In the genomic region with DNA sequence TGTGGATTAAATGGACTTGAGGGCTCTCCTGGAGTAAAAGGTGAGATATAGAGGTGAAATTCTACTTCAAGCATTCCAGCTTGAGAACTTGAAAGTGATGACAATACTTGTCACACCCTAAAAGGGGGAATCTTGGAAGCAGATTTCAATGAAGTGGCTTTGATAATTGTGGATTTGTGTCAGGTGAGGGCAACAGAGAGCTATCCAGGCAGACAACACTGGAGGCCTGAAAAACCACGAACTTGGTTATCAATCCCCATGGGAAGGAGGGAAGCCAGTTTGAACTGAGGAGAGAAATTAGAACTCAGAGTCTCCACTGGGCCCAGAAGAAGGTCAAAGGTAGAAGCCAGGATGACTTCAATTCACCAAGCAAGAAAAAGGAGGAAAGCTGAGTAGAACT, we compare ENCODE assay signal across 7 cellular contexts.
A peak's percentile ranks its signal among the peaks of the same experiment; 100 is the strongest.
DNase-seq lines count a peak whose midpoint lies in the region; ATAC-seq and TF ChIP-seq lines count a peak whose summit lies in the region.

No MANE protein-coding gene starts in this region.

- DNase-seq in HAP-1 (ENCODE audit: low spot score in 2 of 2) = peak; percentile 14 to 28
- DNase-seq in NCI-H82 treated with DMSO at 0.1 percent for 48 hours (lab: John Stamatoyannopoulos, UW; ENCODE audit: unreplicated experiment) = peak; percentile 34
- peak; percentile 18 to 30 for DNase-seq in fibroblast of lung (ENCODE audit: low read depth in 2 of 2)
- DNase-seq in pons (ENCODE audit: low spot score) = peak; percentile 3
- no peak for DNase-seq in aorta
- DNase-seq in tibial nerve (ENCODE audit: low spot score in 2 of 2) = no peak

- no peak overlapping the region for H3K27ac ChIP-seq in fibroblast of lung (ENCODE audit: insufficient read depth, low read length)
- H3K27ac ChIP-seq in aorta (ENCODE audit: low read depth in 1 of 2, low read length in 2 of 2) = no peak overlapping the region
- H3K27ac ChIP-seq in tibial nerve = no peak overlapping the region

- H3K9me3 ChIP-seq in HAP-1 (no peaks in the 10 kb centered on the region), fibroblast of lung (ENCODE audit: control insufficient read depth, insufficient read depth, low read depth, low read length) (no peaks in the 10 kb centered on the region), aorta (ENCODE audit: control insufficient read depth, low read length) (no peaks in the 10 kb centered on the region), tibial nerve (no peaks in the 10 kb centered on the region)

- in situ Hi-C loops in HAP-1 (cut with MboI; ENCODE audit: low sequenced_read_pairs) = no loop called here

- TF ChIP-seq POLR2A in tibial nerve (IDR thresholded peaks at IDR 0.05) = no peak

- H3K36me3 ChIP-seq in HAP-1 (replicated peaks) (no peaks in the 10 kb centered on the region), fibroblast of lung (ENCODE audit: control insufficient read depth, insufficient read depth, low read length) (no peaks in the 10 kb centered on the region), aorta (ENCODE audit: control insufficient read depth in 1 of 2, insufficient read depth in 2 of 2, low read length in 1 of 2) (no peaks in the 10 kb centered on the region), tibial nerve (no peaks in the 10 kb centered on the region)

- H3K27me3 ChIP-seq in HAP-1 (ENCODE audit: low read depth) = no peaks in the 10 kb centered on the region
- no peaks in the 10 kb centered on the region for H3K27me3 ChIP-seq in fibroblast of lung (ENCODE audit: control insufficient read depth, insufficient read depth, low read length)
- H3K27me3 ChIP-seq in aorta (ENCODE audit: control insufficient read depth in 1 of 2, insufficient read depth in 2 of 2, low read length in 1 of 2) = no peaks in the 10 kb centered on the region
- no peaks in the 10 kb centered on the region for H3K27me3 ChIP-seq in tibial nerve

- ATAC-seq in aorta (ENCODE audit: low FRiP score) = no peak
- ATAC-seq in GM18502 (IDR thresholded peaks at IDR 0.05; ENCODE audit: poor library complexity, unreplicated experiment) = no peak

- WGBS in aorta, 2 donors = 2 to 5% methylated on average over 1 of the region's 1 CpG
- WGBS in tibial nerve, 2 donors = 27 to 37% methylated on average over 1 of the region's 1 CpG

- H3K4me1 ChIP-seq in HAP-1 = peaks cover 12% of the 10 kb centered on the region
- no peaks in the 10 kb centered on the region for H3K4me1 ChIP-seq in fibroblast of lung (ENCODE audit: control insufficient read depth, extremely low read depth, insufficient read depth, low read length)
- H3K4me1 ChIP-seq in aorta (ENCODE audit: control insufficient read depth in 1 of 2, insufficient read depth in 2 of 2, low read length in 2 of 2) = peaks cover 0 to 2% of the 10 kb centered on the region in 2 donors
- peaks cover 0 to 9% (median 0%) of the 10 kb centered on the region in 4 donors for H3K4me1 ChIP-seq in tibial nerve

- H4K20me1 ChIP-seq in fibroblast of lung (ENCODE audit: control insufficient read depth, extremely low read depth, insufficient read depth, low read length) = no peaks in the 10 kb centered on the region

- TF ChIP-seq CTCF in fibroblast of lung (conservative IDR thresholded peaks at IDR 0.05 in 1 of 2, IDR thresholded peaks at IDR 0.05 in 1 of 2; ENCODE audit: low read depth in 1 of 2, low read length in 2 of 2) (peak; percentile 18 to 33), tibial nerve (IDR thresholded peaks at IDR 0.05) (no peak)

- intact Hi-C loops in aorta (cut with DNase I) = no loop called here

- H2AFZ ChIP-seq in fibroblast of lung (ENCODE audit: low read length) = no peak overlapping the region

- no peak for TF ChIP-seq EP300 in tibial nerve (IDR thresholded peaks at IDR 0.05)

- no peak overlapping the region for H3K9ac ChIP-seq in fibroblast of lung (ENCODE audit: insufficient read depth, low read length)

- H3K79me2 ChIP-seq in fibroblast of lung (ENCODE audit: control insufficient read depth, insufficient read depth, low read length) = no peaks in the 10 kb centered on the region

- no peak overlapping the region for H3K4me2 ChIP-seq in fibroblast of lung (ENCODE audit: extremely low read depth, insufficient read depth, low read length)

- no peak overlapping the region for H3K4me3 ChIP-seq in HAP-1
- no peak overlapping the region for H3K4me3 ChIP-seq in fibroblast of lung (replicated peaks in 1 of 4; ENCODE audit: control extremely low read depth in 1 of 4, insufficient read depth in 1 of 4, low read depth in 3 of 4, low read length in 4 of 4)
- H3K4me3 ChIP-seq in aorta (ENCODE audit: low read length in 2 of 2) = no peak overlapping the region
- no peak overlapping the region for H3K4me3 ChIP-seq in tibial nerve

Comparison
In these comparisons a context has a peak if more than half of its experiments do, and no peak if none do; other contexts are left out.
1. DNase-seq: peak in HAP-1 (2 of 2), NCI-H82 treated with DMSO at 0.1 percent for 48 hours (single experiment), fibroblast of lung (2 of 2) and pons (single experiment); none in aorta (0 of 2) and tibial nerve (0 of 2).
2. CTCF ChIP-seq: peak in fibroblast of lung (2 of 2); none in tibial nerve (0 of 5).